Comparison of ENCODE assay signal across 1 cellular context in the genomic region with DNA sequence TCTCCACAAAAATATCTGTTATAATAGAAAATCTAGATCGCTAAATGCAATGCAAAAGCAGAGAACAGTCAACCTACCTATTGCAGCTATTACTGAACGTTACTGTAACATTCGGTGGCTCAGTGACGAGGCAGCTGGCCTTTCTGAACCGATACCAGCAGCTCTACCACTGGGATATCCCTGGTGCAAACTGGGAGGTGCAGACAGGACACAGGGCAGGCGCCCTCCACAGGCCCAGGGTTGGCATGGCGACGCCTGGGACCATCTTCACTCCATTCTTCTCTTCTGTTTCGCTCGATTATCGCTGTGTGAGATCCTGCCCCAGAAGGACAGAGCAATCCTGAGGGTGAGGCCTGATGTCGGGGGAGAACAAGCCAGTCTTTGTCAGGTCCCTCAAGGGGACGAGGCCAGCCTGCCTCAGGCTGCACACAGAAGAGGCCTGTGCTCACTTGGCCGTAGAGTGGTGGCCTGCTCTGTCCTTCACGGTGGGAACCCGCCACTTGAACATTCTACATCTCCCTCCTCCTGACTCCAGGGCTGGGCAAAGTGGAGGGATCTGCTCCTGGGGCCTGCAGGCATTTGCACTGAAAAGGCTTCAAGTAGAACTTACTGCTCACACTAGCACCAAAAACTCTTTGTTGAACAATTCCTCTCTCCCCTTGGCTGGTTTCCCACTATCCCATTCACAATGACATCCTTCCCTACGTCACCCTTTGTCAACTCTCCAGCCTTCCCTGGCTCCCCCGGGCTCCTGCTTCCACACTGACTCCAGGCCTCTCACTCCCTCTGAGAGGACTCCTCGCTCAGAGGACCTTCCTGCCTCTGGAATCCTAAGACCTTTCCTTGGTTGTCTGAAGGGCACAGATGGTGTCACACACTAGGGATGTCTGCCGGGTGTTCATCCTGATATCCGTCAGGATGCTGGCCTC.
TF ChIP-seq lines count a peak whose summit lies in the region.

No MANE protein-coding gene starts in this region.

TF ChIP-seq in H1, 55 proteins besides CTCF, POLR2A, EP300 and RAD21 (continued from another document):
- TF ChIP-seq GTF2F1 (IDR thresholded peaks at IDR 0.05; ENCODE audit: borderline replicate concordance, low read depth, low read length) (no peak), SAP30 (IDR thresholded peaks at IDR 0.05; ENCODE audit: insufficient read depth, insufficient replicate concordance, low read length) (no peak), SRF (IDR thresholded peaks at IDR 0.05; ENCODE audit: low read depth, low read length) (no peak), NANOG (IDR thresholded peaks at IDR 0.05; ENCODE audit: insufficient read depth, low read depth, low read length, poor library complexity, severe bottlenecking) (no peak), NRF1 (IDR thresholded peaks at IDR 0.05; ENCODE audit: low read depth, low read length) (no peak), CTBP2 (IDR thresholded peaks at IDR 0.05; ENCODE audit: borderline replicate concordance, insufficient read depth, insufficient read length, low read length) (no peak), BCL11A (IDR thresholded peaks at IDR 0.05; ENCODE audit: low read depth in 2 of 2, low read length in 2 of 2) (no peak), PHF8 (conservative IDR thresholded peaks at IDR 0.05; ENCODE audit: low read depth, low read length) (no peak), HDAC6 (IDR thresholded peaks at IDR 0.05; ENCODE audit: low read depth, low read length) (no peak), SP4 (IDR thresholded peaks at IDR 0.05; ENCODE audit: low read length) (no peak), KDM4A (IDR thresholded peaks at IDR 0.05; ENCODE audit: low read depth, low read length, severe bottlenecking) (no peak), RXRA (IDR thresholded peaks at IDR 0.05; ENCODE audit: insufficient read depth, low read depth, low read length) (no peak), CHD1 (IDR thresholded peaks at IDR 0.05; ENCODE audit: low read depth, low read length) (no peak)
- TF ChIP-seq, protein P1, sequence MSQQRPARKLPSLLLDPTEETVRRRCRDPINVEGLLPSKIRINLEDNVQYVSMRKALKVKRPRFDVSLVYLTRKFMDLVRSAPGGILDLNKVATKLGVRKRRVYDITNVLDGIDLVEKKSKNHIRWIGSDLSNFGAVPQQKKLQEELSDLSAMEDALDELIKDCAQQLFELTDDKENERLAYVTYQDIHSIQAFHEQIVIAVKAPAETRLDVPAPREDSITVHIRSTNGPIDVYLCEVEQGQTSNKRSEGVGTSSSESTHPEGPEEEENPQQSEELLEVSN (IDR thresholded peaks at IDR 0.05): no peak
- TF ChIP-seq, protein P2, sequence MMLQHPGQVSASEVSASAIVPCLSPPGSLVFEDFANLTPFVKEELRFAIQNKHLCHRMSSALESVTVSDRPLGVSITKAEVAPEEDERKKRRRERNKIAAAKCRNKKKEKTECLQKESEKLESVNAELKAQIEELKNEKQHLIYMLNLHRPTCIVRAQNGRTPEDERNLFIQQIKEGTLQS (IDR thresholded peaks at IDR 0.05; ENCODE audit: insufficient read depth, low read depth, low read length): no peak
- TF ChIP-seq, protein P3, sequence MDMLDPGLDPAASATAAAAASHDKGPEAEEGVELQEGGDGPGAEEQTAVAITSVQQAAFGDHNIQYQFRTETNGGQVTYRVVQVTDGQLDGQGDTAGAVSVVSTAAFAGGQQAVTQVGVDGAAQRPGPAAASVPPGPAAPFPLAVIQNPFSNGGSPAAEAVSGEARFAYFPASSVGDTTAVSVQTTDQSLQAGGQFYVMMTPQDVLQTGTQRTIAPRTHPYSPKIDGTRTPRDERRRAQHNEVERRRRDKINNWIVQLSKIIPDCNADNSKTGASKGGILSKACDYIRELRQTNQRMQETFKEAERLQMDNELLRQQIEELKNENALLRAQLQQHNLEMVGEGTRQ (IDR thresholded peaks at IDR 0.05; ENCODE audit: low read length): no peak
TF ChIP-seq in H1: peak in this region for 0.
